In the genomic region with DNA sequence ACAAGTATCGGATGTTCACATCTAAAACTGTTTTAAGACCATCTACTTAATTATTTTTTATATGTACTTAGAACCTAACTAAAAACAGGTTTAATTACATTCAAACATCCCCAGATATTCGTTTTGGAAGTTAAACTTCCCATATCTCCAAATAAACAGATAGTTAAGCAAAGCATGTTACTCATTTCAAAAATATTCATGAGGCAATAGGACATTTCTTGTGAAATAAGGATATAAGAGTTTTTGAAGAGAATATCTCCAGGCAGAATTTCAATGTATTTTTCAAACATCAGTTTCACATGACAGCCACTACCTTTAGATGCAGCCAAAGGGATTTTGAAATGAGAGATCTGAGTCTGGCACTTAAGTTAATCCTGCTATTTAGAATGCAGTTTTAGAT, we compare ENCODE assay signal across 25 cellular contexts.
A peak's percentile ranks its signal among the peaks of the same experiment; 100 is the strongest.
DNase-seq lines count a peak whose midpoint lies in the region; ATAC-seq and TF ChIP-seq lines count a peak whose summit lies in the region.
"Had no signal": no experiment of that assay in that cellular context is flagged by ENCODE, and none has a peak within 500 bp of the region (broad histone marks: within the 10 kb centered on the region; RNA-seq: fewer than 3 reads in every experiment).

No MANE protein-coding gene starts in this region.

- H3K4me1 ChIP-seq in GM23248 (ENCODE audit: insufficient read depth) = peaks cover 11% of the 10 kb centered on the region; the same call in 1 of the 2 replicates
- H3K4me1 ChIP-seq: BLaER1 treated with 17β-estradiol and CSF1 and Interleukin-3, amounts not matched to agents 10 nM and 100 nM; esophagus squamous epithelium; heart right ventricle had no signal

- no peaks in the 10 kb centered on the region for H3K27me3 ChIP-seq in AG04450 (ENCODE audit: control insufficient read depth, insufficient read depth, low read length)
- H3K27me3 ChIP-seq in GM23248 (replicated peaks; ENCODE audit: insufficient read depth) = no peaks in the 10 kb centered on the region
- H3K27me3 ChIP-seq: BLaER1 treated with 17β-estradiol and CSF1 and Interleukin-3, amounts not matched to agents 10 nM and 100 nM; cardiac muscle cell; esophagus squamous epithelium; heart right ventricle; ovary had no signal

- ATAC-seq in GM18867 (IDR thresholded peaks at IDR 0.05; ENCODE audit: unreplicated experiment) = no peak
- ATAC-seq in GM19035 (IDR thresholded peaks at IDR 0.05; ENCODE audit: unreplicated experiment) = no peak
- ATAC-seq: heart right ventricle had no signal

- TF ChIP-seq CTCF in AG04450 (IDR thresholded peaks at IDR 0.05; ENCODE audit: low read depth, low read length) (no peak), astrocyte of the spinal cord (IDR thresholded peaks at IDR 0.05; ENCODE audit: low read depth, low read length) (no peak), fibroblast of pulmonary artery (IDR thresholded peaks at IDR 0.05; ENCODE audit: low read length, missing control alignments) (no peak)

- H3K9ac ChIP-seq in GM23248 = no peak overlapping the region
- H3K9ac ChIP-seq: BLaER1 treated with 17β-estradiol and CSF1 and Interleukin-3, amounts not matched to agents 10 nM and 100 nM had no signal

- peak overlapping the region; percentile 47 for H2AFZ ChIP-seq in GM23248

- DNase-seq in AG04450 (ENCODE audit: low read depth, low spot score) (peak; percentile 21), GM23248 (peak; percentile 55), astrocyte of the spinal cord (ENCODE audit: low read depth, low spot score) (peak; percentile 8), fibroblast of pulmonary artery (ENCODE audit: low read depth) (peak; percentile 74), NCI-H2081 (lab: John Stamatoyannopoulos, UW) (no peak), AG08396 (ENCODE audit: low spot score) (no peak)
- DNase-seq: activated CD4-positive, alpha-beta T cell treated with anti-CD3 and anti-CD28 coated beads, Interleukin-2, amount 10 ng/mL, durations not matched to agents 24 days and 14 days; activated naive CD4-positive, alpha-beta T cell; activated T-cell treated with anti-CD3 and anti-CD28 coated beads, Interleukin-2, amount 50 U/mL, for 48 hours; cortex of kidney; endodermal cell; esophagus squamous epithelium; heart right ventricle; NCI-H1105; NCI-H187 treated with DMSO at 0.1 percent for 48 hours; NCI-H69; ovary; retina; SIG-M5; stimulated activated CD4-positive, alpha-beta T cell treated with anti-CD3 and anti-CD28 coated beads, Interleukin-2, amount 100 ng/mL, for 24 hours; SW 1271 had no signal

- in situ Hi-C loops in GM23248 (cut with MboI) (no loop called here), astrocyte of the spinal cord (cut with HindIII; ENCODE audit: low sequenced_read_pairs) (no loop called here)

- peak overlapping the region; percentile 13 for H3K4me2 ChIP-seq in GM23248 (ENCODE audit: unreplicated experiment)
- H3K4me2 ChIP-seq: BLaER1 treated with 17β-estradiol and CSF1 and Interleukin-3, amounts not matched to agents 10 nM and 100 nM had no signal

- H4K20me1 ChIP-seq in GM23248 (ENCODE audit: insufficient read depth) = no peaks in the 10 kb centered on the region
- H4K20me1 ChIP-seq: BLaER1 treated with 17β-estradiol and CSF1 and Interleukin-3, amounts not matched to agents 10 nM and 100 nM had no signal

- H3K9me3 ChIP-seq in AG04450 (ENCODE audit: control insufficient read depth, insufficient read depth, low read length) = peaks cover 13% of the 10 kb centered on the region
- no peaks in the 10 kb centered on the region for H3K9me3 ChIP-seq in GM23248 (ENCODE audit: low read depth)
- H3K9me3 ChIP-seq: ovary had no signal

- CTCF ChIA-PET in AG04450 (lab: Charles Lee) = no interaction called here

- H3K27ac ChIP-seq in AG04450 (ENCODE audit: low read depth, low read length) = no peak overlapping the region
- no peak overlapping the region for H3K27ac ChIP-seq in GM23248
- H3K27ac ChIP-seq: BLaER1 treated with 17β-estradiol and CSF1 and Interleukin-3, amounts not matched to agents 10 nM and 100 nM; cardiac muscle cell; esophagus squamous epithelium; heart right ventricle; ovary had no signal

- no peak overlapping the region for H3K4me3 ChIP-seq in AG04450 (ENCODE audit: low read depth, low read length)
- H3K4me3 ChIP-seq in GM23248 = no peak overlapping the region
- H3K4me3 ChIP-seq in astrocyte of the spinal cord (ENCODE audit: low read depth, low read length) = no peak overlapping the region
- H3K4me3 ChIP-seq in fibroblast of pulmonary artery (replicated peaks; ENCODE audit: low read depth, low read length) = no peak overlapping the region
- H3K4me3 ChIP-seq: BLaER1 treated with 17β-estradiol and CSF1 and Interleukin-3, amounts not matched to agents 10 nM and 100 nM; cardiac muscle cell; esophagus squamous epithelium; heart right ventricle; ovary had no signal

- no peaks in the 10 kb centered on the region for H3K36me3 ChIP-seq in GM23248 (ENCODE audit: low read depth)
- H3K36me3 ChIP-seq: BLaER1 treated with 17β-estradiol and CSF1 and Interleukin-3, amounts not matched to agents 10 nM and 100 nM; cardiac muscle cell; esophagus squamous epithelium; heart right ventricle; ovary had no signal

- WGBS in GM23248 (ENCODE audit: low coverage in 1 of 2, low lambda C conversion rate in 2 of 2, missing lambda C conversion rate in 2 of 2), 2 experiments = 50 to 51% methylated on average over 2 of the region's 2 CpGs

- H3K79me2 ChIP-seq in GM23248 (ENCODE audit: insufficient read depth) = no peaks in the 10 kb centered on the region

- no peaks in the 10 kb centered on the region for H3K9me2 ChIP-seq in GM23248 (ENCODE audit: insufficient read depth)

- POLR2A ChIA-PET in AG04450 (lab: Yijun Ruan, JAX) = no interaction called here

- H3F3A ChIP-seq in GM23248 (ENCODE audit: insufficient read depth) = peaks cover 7% of the 10 kb centered on the region; the same call in 1 of the 2 replicates

Comparison
In these comparisons a context has a peak if more than half of its experiments do, and no peak if none do; other contexts are left out.
1. DNase-seq: peak in AG04450 (single experiment), GM23248 (single experiment), astrocyte of the spinal cord (single experiment) and fibroblast of pulmonary artery (single experiment); none in NCI-H2081 (0 of 2) and AG08396 (single experiment).